ENCODE assay signal across 20 cellular contexts in the genomic region with DNA sequence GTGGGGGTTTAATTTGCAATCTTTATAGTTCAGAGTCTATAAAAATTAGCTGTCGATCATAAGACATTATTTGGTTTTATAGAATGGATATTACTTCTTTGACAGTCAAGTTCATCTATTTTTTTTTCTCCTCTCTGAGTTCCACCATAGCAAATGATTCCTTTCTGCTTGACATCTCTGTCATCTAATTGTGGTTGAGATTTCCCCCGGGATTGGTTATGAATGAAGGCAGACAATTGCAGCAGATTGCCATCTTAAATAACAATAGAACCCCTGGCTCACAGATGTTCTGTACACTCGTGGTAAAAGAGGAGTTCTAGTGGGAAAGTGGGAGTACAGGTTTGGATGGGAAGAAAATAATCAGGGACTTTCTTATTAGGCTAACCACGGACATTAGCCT.
"Had no signal": no experiment of that assay in that cellular context is flagged by ENCODE, and none has a peak within 500 bp of the region (broad histone marks: within the 10 kb centered on the region; RNA-seq: fewer than 3 reads in every experiment).

No MANE protein-coding gene starts in this region.

- ATAC-seq: effector memory CD8-positive, alpha-beta T cell; gastrocnemius medialis; left lobe of liver; naive thymus-derived CD4-positive, alpha-beta T cell; stimulated activated naive B cell treated with anti-CD40 and anti-IgM and Interleukin-4, amounts not matched to agents 10 μg/mL and 1 μg/mL and 100 μg/mL, for 72 hours; stimulated activated naive CD8-positive, alpha-beta T cell treated with anti-CD3 and anti-CD28 coated beads, Interleukin-15, amount 100 ng/mL, for 72 hours had no signal

- H3K4me3 ChIP-seq: esophagus muscularis mucosa, gastrocnemius medialis, right atrium auricular region, sigmoid colon, skin epidermis, thoracic aorta, transverse colon had no signal

- H3K9me3 ChIP-seq: esophagus muscularis mucosa, gastrocnemius medialis, neutrophil, right atrium auricular region, sigmoid colon, thoracic aorta, transverse colon had no signal

- DNase-seq: effector memory CD8-positive, alpha-beta T cell; gastrocnemius medialis; islet precursor cell; mammary epithelial cell; naive thymus-derived CD4-positive, alpha-beta T cell; nephron progenitor cell; posterior cingulate gyrus; sigmoid colon; stimulated activated CD4-positive, alpha-beta T cell treated with anti-CD3 and anti-CD28 coated beads, Interleukin-2, amount 100 ng/mL, for 24 hours; stimulated activated CD4-positive, alpha-beta T cell treated with anti-CD3 and anti-CD28 coated beads, Interleukin-4, amount 100 ng/mL, for 4 hours; stimulated activated naive B cell treated with anti-CD40 and anti-IgM and Interleukin-4, amounts not matched to agents 10 μg/mL and 1 μg/mL and 100 μg/mL, for 72 hours; stimulated activated naive CD8-positive, alpha-beta T cell treated with anti-CD3 and anti-CD28 coated beads, Interleukin-15, amount 100 ng/mL, for 72 hours; substantia nigra; transverse colon had no signal

- H3K36me3 ChIP-seq: esophagus muscularis mucosa, gastrocnemius medialis, neutrophil, right atrium auricular region, sigmoid colon, thoracic aorta, transverse colon had no signal

- H3K4me1 ChIP-seq: esophagus muscularis mucosa, gastrocnemius medialis, right atrium auricular region, sigmoid colon, transverse colon had no signal

- H3K27me3 ChIP-seq: esophagus muscularis mucosa, gastrocnemius medialis, neutrophil, right atrium auricular region, sigmoid colon, transverse colon had no signal
